Comparison of ENCODE assay signal across 17 cellular contexts in the genomic region with DNA sequence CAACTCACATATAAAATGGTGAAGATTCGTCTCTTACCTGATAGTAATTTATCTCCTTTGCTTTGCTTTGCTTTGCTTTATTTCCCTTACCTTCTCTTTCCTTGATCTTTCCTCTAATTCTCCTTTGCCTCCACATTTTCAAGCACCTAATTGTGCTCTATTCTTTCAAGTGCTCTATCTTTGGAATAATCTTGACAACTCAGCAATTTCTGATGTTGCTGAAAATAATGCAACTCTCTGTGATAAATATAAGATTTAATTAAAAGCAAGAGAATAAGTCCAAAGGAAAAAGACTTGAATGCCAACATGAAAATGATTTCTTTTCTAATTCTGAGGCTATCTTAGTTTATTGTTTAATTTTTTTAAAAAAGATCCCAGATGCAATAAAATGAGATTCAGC.
DNase-seq lines count a peak whose midpoint lies in the region; ATAC-seq, FAIRE-seq and TF ChIP-seq lines count a peak whose summit lies in the region.
"Had no signal": no experiment of that assay in that cellular context is flagged by ENCODE, and none has a peak within 500 bp of the region (broad histone marks: within the 10 kb centered on the region; RNA-seq: fewer than 3 reads in every experiment).

No MANE protein-coding gene starts in this region.

- TF ChIP-seq EP300 in HepG2 (IDR thresholded peaks at IDR 0.05; ENCODE audit: low read depth in 2 of 2, low read length in 2 of 2) (no peak), HepG2 (CRISPR knock-in tag; IDR thresholded peaks at IDR 0.05; ENCODE audit: borderline replicate concordance) (no peak)

- intact Hi-C loops in HepG2 (cut with micrococcal nuclease; ENCODE audit: unreplicated experiment) (no loop called here), right lobe of liver (cut with DNase I) (no loop called here), IMR-90 (cut with micrococcal nuclease) (no loop called here)

- H3K4ac ChIP-seq in IMR-90 (ENCODE audit: low read depth, low read length) = no peak overlapping the region
- no peak overlapping the region for H3K4ac ChIP-seq in mesenchymal stem cell (ENCODE audit: low read depth in 1 of 2, low read length in 2 of 2)

- H2BK120ac ChIP-seq in IMR-90 (ENCODE audit: low read depth, low read length) = no peak overlapping the region
- no peak overlapping the region for H2BK120ac ChIP-seq in mesenchymal stem cell (ENCODE audit: low read depth, low read length)

- H2AK5ac ChIP-seq in IMR-90 (ENCODE audit: low read depth, low read length) (no peak overlapping the region), mesenchymal stem cell (ENCODE audit: low read length, severe bottlenecking) (no peak overlapping the region)

- H3K18ac ChIP-seq in IMR-90 (ENCODE audit: low read depth, low read length) = no peak overlapping the region
- no peak overlapping the region for H3K18ac ChIP-seq in mesenchymal stem cell (ENCODE audit: low read depth in 1 of 2, low read length in 2 of 2)

- H2AFZ ChIP-seq in HepG2 (ENCODE audit: low read length) = no peak overlapping the region
- H2AFZ ChIP-seq in IMR-90 (replicated peaks; ENCODE audit: low read length, poor library complexity) = no peak overlapping the region
- no peak overlapping the region for H2AFZ ChIP-seq in mesenchymal stem cell (ENCODE audit: low read depth, low read length)

- H3K4me1 ChIP-seq in HepG2 (ENCODE audit: insufficient read depth, low read length) = no peaks in the 10 kb centered on the region
- H3K4me1 ChIP-seq in right lobe of liver = no peaks in the 10 kb centered on the region
- H3K4me1 ChIP-seq in IMR-90 (ENCODE audit: control insufficient read depth, insufficient read depth, low read length) = no peaks in the 10 kb centered on the region
- H3K4me1 ChIP-seq in SJSA1 (replicated peaks) = no peaks in the 10 kb centered on the region; the same call in 1 of the 2 replicates
- H3K4me1 ChIP-seq in small intestine (ENCODE audit: control insufficient read depth in 2 of 2, insufficient read depth in 1 of 2, low read depth in 1 of 2, low read length in 1 of 2) = no peaks in the 10 kb centered on the region
- H3K4me1 ChIP-seq in mesenchymal stem cell (ENCODE audit: control insufficient read depth, insufficient read depth, low read depth, low read length) = no peaks in the 10 kb centered on the region

- H3K9me1 ChIP-seq in IMR-90 (ENCODE audit: insufficient read depth, low read length) = no peaks in the 10 kb centered on the region

- no peak overlapping the region for H3K56ac ChIP-seq in IMR-90 (ENCODE audit: extremely low read depth, insufficient read depth, low read length)

- H3K27ac ChIP-seq in HepG2 (ENCODE audit: extremely low read length, insufficient read depth, low read length) (no peak overlapping the region), right lobe of liver (no peak overlapping the region), IMR-90 (ENCODE audit: insufficient read depth, low read length) (no peak overlapping the region), SJSA1 (0 out of 2 replicates have a peak overlapping the region, but pooled peaks have one; percentile 20), small intestine (ENCODE audit: low read depth in 1 of 2, low read length in 1 of 2) (no peak overlapping the region), mesenchymal stem cell (ENCODE audit: low read length, poor library complexity, severe bottlenecking) (no peak overlapping the region)
- H3K27ac ChIP-seq: C4-2B had no signal

- H3K79me2 ChIP-seq in HepG2 (ENCODE audit: insufficient read depth, low read length) = no peaks in the 10 kb centered on the region

- TF ChIP-seq RAD21 in HepG2 (CRISPR knock-in tag; IDR thresholded peaks at IDR 0.05) (no peak), IMR-90 (IDR thresholded peaks at IDR 0.05; ENCODE audit: low read length) (no peak)

- H4K20me1 ChIP-seq in HepG2 (ENCODE audit: insufficient read depth, low read length) (no peaks in the 10 kb centered on the region), IMR-90 (ENCODE audit: insufficient read depth, low read length) (no peaks in the 10 kb centered on the region)

- no peak overlapping the region for H2BK12ac ChIP-seq in mesenchymal stem cell (ENCODE audit: low read length in 2 of 2)

- H2BK5ac ChIP-seq in IMR-90 (ENCODE audit: low read depth, low read length, poor library complexity, severe bottlenecking) = no peak overlapping the region
- H2BK5ac ChIP-seq in mesenchymal stem cell (ENCODE audit: low read depth, low read length, poor library complexity, severe bottlenecking) = no peak overlapping the region

- TF ChIP-seq CTCF in HepG2 (CRISPR knock-in tag; IDR thresholded peaks at IDR 0.05) (no peak), right lobe of liver (IDR thresholded peaks at IDR 0.05) (no peak), IMR-90 (conservative IDR thresholded peaks at IDR 0.05; ENCODE audit: low read depth, low read length) (no peak)

- no peak overlapping the region for H3K9ac ChIP-seq in HepG2 (ENCODE audit: insufficient read depth, low read depth, low read length)
- no peak overlapping the region for H3K9ac ChIP-seq in IMR-90 (ENCODE audit: low read depth, low read length)
- H3K9ac ChIP-seq in mesenchymal stem cell (ENCODE audit: low read length) = no peak overlapping the region

- H3K4me2 ChIP-seq in HepG2 (ENCODE audit: low read depth, low read length) (no peak overlapping the region), IMR-90 (ENCODE audit: low read depth, low read length) (no peak overlapping the region), mesenchymal stem cell (ENCODE audit: low read length, poor library complexity, severe bottlenecking) (no peak overlapping the region)

- H2AK9ac ChIP-seq in IMR-90 (replicated peaks; ENCODE audit: low read depth, low read length, poor library complexity) = no peak overlapping the region

- H4K5ac ChIP-seq in IMR-90 (ENCODE audit: low read depth, low read length) = no peak overlapping the region

- DNase-seq in HepG2 (ENCODE audit: low spot score) = no peak
- DNase-seq in right lobe of liver = no peak
- no peak for DNase-seq in IMR-90
- no peak for DNase-seq in SJSA1 (ENCODE audit: low read depth in 1 of 2, low spot score in 2 of 2)
- no peak for DNase-seq in small intestine
- no peak for DNase-seq in retina
- DNase-seq in NCI-H510A treated with DMSO at 0.1 percent for 48 hours (lab: John Stamatoyannopoulos, UW) = no peak
- DNase-seq in mesenchymal stem cell = no peak
- DNase-seq: AML-193; Caco-2; CD4-positive, alpha-beta T cell; GOT3; H7 had no signal

- H2BK20ac ChIP-seq in IMR-90 (ENCODE audit: low read depth, low read length) = no peak overlapping the region

- H3K79me1 ChIP-seq in IMR-90 (ENCODE audit: low read depth in 1 of 2, low read length in 2 of 2) (no peaks in the 10 kb centered on the region), mesenchymal stem cell (replicated peaks; ENCODE audit: low read length, poor library complexity, severe bottlenecking) (no peaks in the 10 kb centered on the region)

- in situ Hi-C loops in HepG2 (cut with HindIII; ENCODE audit: extremely low pct_ligation_motif_present, low pct_unique_long_range_greater_than_20kb) = no loop called here
- in situ Hi-C loops in IMR-90 (cut with MboI; ENCODE audit: low sequenced_read_pairs) = no loop called here

- FAIRE-seq in HepG2 (lab: Jason Lieb, UNC) (no peak), small intestine (lab: Jason Lieb, UNC) (peak; percentile 36)
- FAIRE-seq: D721Med, G401.6, GM12891 had no signal

- WGBS in HepG2 (ENCODE audit: low lambda C conversion rate) = 4% methylated on average over 1 of the region's 1 CpG
- 59% methylated on average over 1 of the region's 1 CpG for WGBS in right lobe of liver (ENCODE audit: insufficient coverage, low coverage, low lambda C conversion rate, missing lambda C conversion rate)
- no CpG with 5 or more reads among the region's 1 CpG for WGBS in IMR-90 (ENCODE audit: extremely low coverage in 2 of 2, insufficient read length in 1 of 2), 2 experiments
- 76 to 85% (median 83%) methylated on average over 1 of the region's 1 CpG for WGBS in small intestine, 3 donors
- WGBS in mesenchymal stem cell = 100% methylated on average over 1 of the region's 1 CpG

- POLR2A ChIA-PET in HepG2 (lab: Yijun Ruan, JAX) (no interaction called here), IMR-90 (lab: Charles Lee; ENCODE audit: unreplicated experiment) (no interaction called here)

- H3K4me3 ChIP-seq in HepG2 (replicated peaks in 1 of 3; ENCODE audit: insufficient read depth in 1 of 3, low read depth in 2 of 3, low read length in 3 of 3) (no peak overlapping the region), right lobe of liver (no peak overlapping the region), IMR-90 (ENCODE audit: insufficient read depth, low read depth, low read length) (no peak overlapping the region), SJSA1 (no peak overlapping the region), small intestine (ENCODE audit: low read depth in 1 of 2, low read length in 2 of 2) (no peak overlapping the region), mesenchymal stem cell (ENCODE audit: insufficient read depth in 1 of 2, low read depth in 1 of 2, low read length in 2 of 2) (no peak overlapping the region)

- no peak for ATAC-seq in HepG2
- ATAC-seq in right lobe of liver = no peak
- no peak for ATAC-seq in IMR-90 (ENCODE audit: low read depth)

- H3K36me3 ChIP-seq in HepG2 (replicated peaks in 1 of 2; ENCODE audit: control insufficient read depth in 1 of 2, insufficient read depth in 2 of 2, low read length in 2 of 2) = no peaks in the 10 kb centered on the region
- no peaks in the 10 kb centered on the region for H3K36me3 ChIP-seq in right lobe of liver
- no peaks in the 10 kb centered on the region for H3K36me3 ChIP-seq in IMR-90 (ENCODE audit: control insufficient read depth, insufficient read depth, low read length)
- H3K36me3 ChIP-seq in SJSA1 = no peaks in the 10 kb centered on the region
- no peaks in the 10 kb centered on the region for H3K36me3 ChIP-seq in small intestine (ENCODE audit: control insufficient read depth in 2 of 2, insufficient read depth in 2 of 2, low read length in 2 of 2)
- no peaks in the 10 kb centered on the region for H3K36me3 ChIP-seq in mesenchymal stem cell (ENCODE audit: control insufficient read depth in 1 of 2, insufficient read depth in 2 of 2, low read depth in 1 of 2, low read length in 2 of 2)

- no peaks in the 10 kb centered on the region for H3K27me3 ChIP-seq in HepG2 (ENCODE audit: control insufficient read depth in 1 of 2, insufficient read depth in 2 of 2, low read length in 2 of 2)
- H3K27me3 ChIP-seq in right lobe of liver = no peaks in the 10 kb centered on the region
- H3K27me3 ChIP-seq in IMR-90 (ENCODE audit: control insufficient read depth, insufficient read depth, low read length) = no peaks in the 10 kb centered on the region
- H3K27me3 ChIP-seq in SJSA1 (replicated peaks) = no peaks in the 10 kb centered on the region
- H3K27me3 ChIP-seq in small intestine (ENCODE audit: control insufficient read depth in 2 of 2, insufficient read depth in 2 of 2, low read length in 2 of 2) = no peaks in the 10 kb centered on the region
- no peaks in the 10 kb centered on the region for H3K27me3 ChIP-seq in mesenchymal stem cell (ENCODE audit: control insufficient read depth in 1 of 2, insufficient read depth in 1 of 2, low read length in 2 of 2)

- no peak overlapping the region for H4K8ac ChIP-seq in IMR-90 (ENCODE audit: low read depth in 2 of 2, low read length in 2 of 2)
- H4K8ac ChIP-seq in mesenchymal stem cell (ENCODE audit: low read length) = no peak overlapping the region

- H3K9me3 ChIP-seq in HepG2 (ENCODE audit: low read length) (no peaks in the 10 kb centered on the region), right lobe of liver (no peaks in the 10 kb centered on the region), IMR-90 (ENCODE audit: control insufficient read depth, insufficient read depth, low read length) (no peaks in the 10 kb centered on the region), SJSA1 (replicated peaks) (no peaks in the 10 kb centered on the region), small intestine (ENCODE audit: control insufficient read depth, low read depth) (no peaks in the 10 kb centered on the region), mesenchymal stem cell (ENCODE audit: control insufficient read depth, low read length) (no peaks in the 10 kb centered on the region)
- H3K9me3 ChIP-seq: Caco-2 had no signal

- TF ChIP-seq POLR2A in HepG2 (IDR thresholded peaks at IDR 0.05; ENCODE audit: insufficient read depth in 1 of 2, low read depth in 2 of 2, low read length in 2 of 2) (no peak), right lobe of liver (IDR thresholded peaks at IDR 0.05) (no peak), IMR-90 (IDR thresholded peaks at IDR 0.05; ENCODE audit: low read depth, low read length) (no peak)

- no TSS peak for BruUV-seq in HepG2 (replicated peaks; lab: Mats Ljungman, UMichigan)
- BruUV-seq in IMR-90 (replicated peaks; lab: Mats Ljungman, UMichigan) = no TSS peak

- dilution Hi-C loops in IMR-90 (cut with HindIII; ENCODE audit: low sequenced_read_pairs, unreplicated experiment) = no loop called here

- CTCF ChIA-PET in HepG2 (lab: Yijun Ruan, JAX; ENCODE audit: low intra/inter-chr PET ratio, low total read pairs) = no interaction called here
- CTCF ChIA-PET in IMR-90 (lab: Yijun Ruan, JAX) = interaction anchor here (0.6 kb wide), 1 partner anchor 108 kb away, joined by 3 read pairs; no protein-coding TSS in a partner anchor

- H3K14ac ChIP-seq in IMR-90 (replicated peaks; ENCODE audit: low read depth, low read length) (no peak overlapping the region), mesenchymal stem cell (ENCODE audit: low read length in 2 of 2) (no peak overlapping the region)

- H2BK15ac ChIP-seq in IMR-90 (ENCODE audit: low read depth, low read length) (no peak overlapping the region), mesenchymal stem cell (ENCODE audit: low read depth, poor library complexity, severe bottlenecking) (no peak overlapping the region)

- H3K23ac ChIP-seq in IMR-90 (ENCODE audit: low read depth, low read length) (no peak overlapping the region), mesenchymal stem cell (ENCODE audit: low read length in 2 of 2) (no peak overlapping the region)

- H4K91ac ChIP-seq in IMR-90 (ENCODE audit: insufficient read depth, low read depth, low read length) (no peak overlapping the region), mesenchymal stem cell (ENCODE audit: low read length) (no peak overlapping the region)
